ENCODE assay signal across 17 cellular contexts in genomic region chr4:25872851-25873631, GRCh38. TPM values are rescaled to one million over a fixed set of nuclear protein-coding genes. Genes with fewer than 3 reads are reported as not detected.
DNase-seq lines count a peak whose midpoint lies in the region; ATAC-seq and TF ChIP-seq lines count a peak whose summit lies in the region.
"Had no signal": no experiment of that assay in that cellular context is flagged by ENCODE, and none has a peak within 500 bp of the region (broad histone marks: within the 10 kb centered on the region; RNA-seq: fewer than 3 reads in every experiment).

No MANE protein-coding gene starts in this region.

- no peak for TF ChIP-seq POLR2A in spleen (IDR thresholded peaks at IDR 0.05)

- peaks cover 35% of the 10 kb centered on the region for H3K79me2 ChIP-seq in DOHH2 (ENCODE audit: control insufficient read depth, low read length)
- H3K79me2 ChIP-seq in Karpas-422 (ENCODE audit: low read length): no peaks in the 10 kb centered on the region

- peak overlapping the region; percentile 57; the same call in 1 of the 2 replicates for H2AFZ ChIP-seq in Karpas-422 (ENCODE audit: low read length)

- 70 to 83% (median 79%) methylated on average over 13 of the region's 13 CpGs for WGBS in spleen, 5 donors

- H3K4me3 ChIP-seq in DOHH2 (ENCODE audit: low read length) (peak overlapping the region; percentile 92), Karpas-422 (ENCODE audit: low read length) (peak overlapping the region; percentile 32; the same call in 1 of the 2 replicates), spleen (no peak overlapping the region)
- H3K4me3 ChIP-seq: SK-N-MC had no signal

- H3K36me3 ChIP-seq in DOHH2 (ENCODE audit: control insufficient read depth, low read length): peaks cover 26% of the 10 kb centered on the region
- no peaks in the 10 kb centered on the region for H3K36me3 ChIP-seq in Karpas-422 (ENCODE audit: insufficient read depth, low read length)
- no peaks in the 10 kb centered on the region for H3K36me3 ChIP-seq in spleen

- no peak for ATAC-seq in HG02571 (IDR thresholded peaks at IDR 0.05; ENCODE audit: unreplicated experiment)
- ATAC-seq: Panc1, Right ventricle myocardium inferior, T-cell had no signal

- peak overlapping the region; percentile 96 for H3K4me2 ChIP-seq in DOHH2 (ENCODE audit: low read length)
- H3K4me2 ChIP-seq in Karpas-422 (ENCODE audit: low read depth, low read length, poor library complexity, severe bottlenecking): peak overlapping the region; percentile 76

- peak overlapping the region; percentile 98 for H3K27ac ChIP-seq in DOHH2 (ENCODE audit: low read depth, low read length)
- H3K27ac ChIP-seq in Karpas-422 (ENCODE audit: low read length): peak overlapping the region; percentile 99
- peak overlapping the region; percentile 28; the same call in 1 of the 2 replicates for H3K27ac ChIP-seq in VCaP
- H3K27ac ChIP-seq in spleen: peak overlapping the region; percentile 21 to 84 (median 72)
- H3K27ac ChIP-seq: SK-N-MC had no signal

- H3F3A ChIP-seq in DOHH2 (ENCODE audit: control insufficient read depth, insufficient read depth): peaks cover 83% of the 10 kb centered on the region

- peak; percentile 73 for DNase-seq in Karpas-422
- no peak for DNase-seq in spleen
- DNase-seq in iPS-NIHi7 (ENCODE audit: extremely low spot score): no peak
- no peak for DNase-seq in NCI-H2227 treated with DMSO at 0.1 percent for 48 hours (lab: John Stamatoyannopoulos, UW)
- DNase-seq: Caco-2; CD4-positive, CD25-positive, alpha-beta regulatory T cell; DMS153; NCI-H187 treated with DMSO at 0.1 percent for 48 hours; NCI-H510A; NCI-H774; T-cell had no signal

- no peak for TF ChIP-seq CTCF in DOHH2 (IDR thresholded peaks at IDR 0.05; ENCODE audit: low read depth, low read length, poor library complexity, severe bottlenecking)
- TF ChIP-seq CTCF in VCaP (conservative IDR thresholded peaks at IDR 0.05): no peak
- TF ChIP-seq CTCF in spleen (IDR thresholded peaks at IDR 0.05 in 8 of 11, conservative IDR thresholded peaks at IDR 0.05 in 3 of 11): no peak

- H4K20me1 ChIP-seq in DOHH2 (ENCODE audit: control insufficient read depth, insufficient read depth, low read depth, low read length) (no peaks in the 10 kb centered on the region), Karpas-422 (ENCODE audit: insufficient read depth, low read depth, low read length) (no peaks in the 10 kb centered on the region)

- peak overlapping the region; percentile 59 for H3K9ac ChIP-seq in Karpas-422 (ENCODE audit: low read length)

- intact Hi-C loops in spleen (cut with DNase I; ENCODE audit: low total_unique reads): no loop called here

- H3K4me1 ChIP-seq in DOHH2 (ENCODE audit: control insufficient read depth, low read length) (peaks cover 100% of the 10 kb centered on the region), Karpas-422 (ENCODE audit: low read length) (peaks cover 95% of the 10 kb centered on the region), spleen (peaks cover 6 to 90% (median 23%) of the 10 kb centered on the region in 6 donors)
- H3K4me1 ChIP-seq: Caco-2 had no signal

- H3K27me3 ChIP-seq in DOHH2 (ENCODE audit: control insufficient read depth, low read length): no peaks in the 10 kb centered on the region
- H3K27me3 ChIP-seq in Karpas-422 (ENCODE audit: low read length): no peaks in the 10 kb centered on the region
- no peaks in the 10 kb centered on the region for H3K27me3 ChIP-seq in spleen (replicated peaks in 1 of 7)

- no peaks in the 10 kb centered on the region for H3K9me3 ChIP-seq in DOHH2 (ENCODE audit: control insufficient read depth, insufficient read depth, low read length)
- no peaks in the 10 kb centered on the region for H3K9me3 ChIP-seq in Karpas-422 (ENCODE audit: low read length)
- no peaks in the 10 kb centered on the region for H3K9me3 ChIP-seq in spleen
- H3K9me3 ChIP-seq: Caco-2 had no signal

- H3K9me2 ChIP-seq in DOHH2 (replicated peaks; ENCODE audit: control insufficient read depth, low read length): no peaks in the 10 kb centered on the region
- H3K9me2 ChIP-seq in Karpas-422 (replicated peaks; ENCODE audit: insufficient read depth, low read length): no peaks in the 10 kb centered on the region

RNA-seq across cellular contexts. Expression of gene SEL1L3, which starts 10.3 kb away (rescaled TPM):
- 222 and 271 TPM in 2 replicates for total RNA-seq in Karpas-422 (2014; rRNA removed; shearing (Covaris generic); ENCODE audit: low replicate concordance)
- total RNA-seq in spleen: 100 to 1,000 TPM; 125 to 319 (median 133) TPM
- 100 to 1,000 TPM in 1 of 3 donors, 10 to 100 TPM in 2; 59.0 to 102 (median 81.3) TPM for polyA plus RNA-seq in spleen

RNA-seq across cellular contexts. Expression of gene SMIM20, which starts 41.0 kb away (rescaled TPM):
- total RNA-seq in Karpas-422 (2014; rRNA removed; shearing (Covaris generic); ENCODE audit: low replicate concordance): 53.2 and 85.2 TPM in 2 replicates
- 10 to 100 TPM; 15.7 to 25.9 (median 20.2) TPM for total RNA-seq in spleen
- polyA plus RNA-seq in spleen: 10 to 100 TPM; 39.7 to 61.0 (median 45.8) TPM

Comparison
In these comparisons a context has a peak if more than half of its experiments do, and no peak if none do; other contexts are left out.
1. H3K27ac ChIP-seq: peak in every context shown above with its lines; median percentile 99 in Karpas-422; 98 in DOHH2; 72 in spleen; 28 in VCaP.
2. H3K4me3 ChIP-seq: peak in DOHH2 (single experiment) and Karpas-422 (single experiment); none in spleen (0 of 8).